1 cellular context compared by ENCODE assay signal in the genomic region with DNA sequence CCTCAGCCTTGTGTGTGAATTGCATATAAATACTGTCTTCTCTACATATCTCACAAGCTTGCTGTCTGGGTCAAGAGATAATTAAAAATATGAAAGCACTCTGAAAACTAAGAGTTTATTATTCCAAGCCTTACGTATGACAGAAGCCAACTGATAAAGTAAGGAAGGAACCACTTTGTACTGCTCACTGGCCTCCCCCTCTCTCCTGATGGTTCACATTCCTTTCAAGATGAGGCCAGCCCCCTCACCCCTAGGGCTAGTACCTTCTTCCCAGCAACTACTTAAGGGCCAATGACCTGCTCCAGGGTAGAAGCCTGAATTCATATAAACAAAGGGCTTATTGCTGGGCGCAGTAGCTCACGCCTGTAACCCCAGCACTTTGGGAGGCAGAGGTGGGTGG.
TF ChIP-seq lines count a peak whose summit lies in the region.

No MANE protein-coding gene starts in this region.

TF ChIP-seq in IMR-90, 13 proteins besides CTCF, POLR2A, EP300 and RAD21:
- TF ChIP-seq RCOR1 (IDR thresholded peaks at IDR 0.05; ENCODE audit: insufficient replicate concordance, low read length): no peak
- no peak for TF ChIP-seq RFX5 (IDR thresholded peaks at IDR 0.05; ENCODE audit: low read depth, low read length)
- no peak for TF ChIP-seq FOS (IDR thresholded peaks at IDR 0.05; ENCODE audit: low read depth, low read length)
- TF ChIP-seq MXI1 (IDR thresholded peaks at IDR 0.05; ENCODE audit: borderline replicate concordance, low read depth, low read length): no peak
- TF ChIP-seq SMC3 (IDR thresholded peaks at IDR 0.05; ENCODE audit: low read depth, low read length): no peak
- TF ChIP-seq BHLHE40 (IDR thresholded peaks at IDR 0.05; ENCODE audit: low read depth, low read length): no peak
- no peak for TF ChIP-seq NFE2L2 (IDR thresholded peaks at IDR 0.05; ENCODE audit: low read depth, low read length)
- no peak for TF ChIP-seq MAFK (IDR thresholded peaks at IDR 0.05; ENCODE audit: low read depth, low read length)
- TF ChIP-seq CEBPB (IDR thresholded peaks at IDR 0.05; ENCODE audit: low read depth, low read length): no peak
- no peak for TF ChIP-seq MAZ (IDR thresholded peaks at IDR 0.05; ENCODE audit: borderline replicate concordance, low read depth, low read length)
- TF ChIP-seq CHD1 (IDR thresholded peaks at IDR 0.05; ENCODE audit: low read depth, low read length): no peak
- no peak for TF ChIP-seq ELK1 (IDR thresholded peaks at IDR 0.05; ENCODE audit: borderline replicate concordance, low read depth, low read length)
- no peak for TF ChIP-seq USF2 (IDR thresholded peaks at IDR 0.05; ENCODE audit: low read depth, low read length)
